In genomic region chr4:16196482-16197393, GRCh38 we compare ENCODE assay signal across 8 cellular contexts. TPM values are rescaled to one million over a fixed set of nuclear protein-coding genes. Genes with fewer than 3 reads are reported as not detected.
DNase-seq lines count a peak whose midpoint lies in the region; ATAC-seq, FAIRE-seq and TF ChIP-seq lines count a peak whose summit lies in the region.

No MANE protein-coding gene starts in this region.

- 25 to 32% methylated on average over 9 of the region's 9 CpGs for WGBS in tibial nerve, 2 donors

- intact Hi-C loops in CD14-positive monocyte (cut with micrococcal nuclease), result loop anchor here in 1 of 2 donors (5.0 kb wide), 1 partner anchor 66 kb away; no protein-coding TSS in a partner anchor

- H3K4me3 ChIP-seq in NB4 (ENCODE audit: low read depth, low read length), result no peak overlapping the region
- no peak overlapping the region for H3K4me3 ChIP-seq in bronchial epithelial cell (ENCODE audit: low read depth, low read length)
- peak overlapping the region in 3 of 4 donors; percentile 2 to 13 (median 3) for H3K4me3 ChIP-seq in tibial nerve

- H3K27me3 Mint-ChIP-seq in CD14-positive monocyte (ENCODE audit: low read depth in 3 of 3), result no peaks in the 10 kb centered on the region

- no peak for DNase-seq in CD14-positive monocyte (ENCODE audit: low spot score)
- peak; percentile 50 for DNase-seq in NB4 (ENCODE audit: low read depth)
- peak; percentile 72 for DNase-seq in bronchial epithelial cell (ENCODE audit: low read depth)
- DNase-seq in left kidney (ENCODE audit: low read depth, low spot score), result peak; percentile 92
- no peak for DNase-seq in tibial nerve (ENCODE audit: low spot score in 2 of 2)
- DNase-seq in KG1 (lab: John Stamatoyannopoulos, UW), result no peak
- no peak for DNase-seq in frontal cortex (ENCODE audit: low spot score in 2 of 2)

- peaks cover 0 to 64% (median 13%) of the 10 kb centered on the region in 4 donors for H3K4me1 ChIP-seq in tibial nerve

- H3K27ac ChIP-seq in tibial nerve, result peak overlapping the region in 3 of 4 donors; percentile 3 to 79 (median 36)

- H3K9me3 Mint-ChIP-seq in CD14-positive monocyte, result no peaks in the 10 kb centered on the region

- TF ChIP-seq POLR2A in NB4 (IDR thresholded peaks at IDR 0.05; ENCODE audit: extremely low read depth, insufficient read length) (no peak), tibial nerve (IDR thresholded peaks at IDR 0.05) (no peak)

- H3K27ac Mint-ChIP-seq in CD14-positive monocyte, result peak overlapping the region; percentile 55 to 88 (median 83)

- H3K4me3 Mint-ChIP-seq in CD14-positive monocyte, result peak overlapping the region; percentile 63 to 85

- no peaks in the 10 kb centered on the region for H3K27me3 ChIP-seq in bronchial epithelial cell (ENCODE audit: control insufficient read depth, insufficient read depth, low read length)
- H3K27me3 ChIP-seq in tibial nerve, result no peaks in the 10 kb centered on the region

- H3K4me1 Mint-ChIP-seq in CD14-positive monocyte, result peaks cover 34% of the 10 kb centered on the region

- peak; percentile 49 for TF ChIP-seq CTCF in CD14-positive monocyte (IDR thresholded peaks at IDR 0.05)
- no peak for TF ChIP-seq CTCF in NB4 (IDR thresholded peaks at IDR 0.05; ENCODE audit: low read depth, low read length)
- peak; percentile 46 for TF ChIP-seq CTCF in bronchial epithelial cell (IDR thresholded peaks at IDR 0.05; ENCODE audit: insufficient read depth, low read length, severe bottlenecking)
- TF ChIP-seq CTCF in tibial nerve (IDR thresholded peaks at IDR 0.05), result peak; percentile 27 to 62 (median 44)

- FAIRE-seq in bronchial epithelial cell (lab: Jason Lieb, UNC) (peak; percentile 23), frontal cortex (lab: Jason Lieb, UNC) (no peak)

- no peaks in the 10 kb centered on the region for H3K36me3 ChIP-seq in bronchial epithelial cell (ENCODE audit: control insufficient read depth, insufficient read depth, low read length)
- H3K36me3 ChIP-seq in tibial nerve, result no peaks in the 10 kb centered on the region

- peak in 1 of 2 donors; percentile 18 for TF ChIP-seq EP300 in tibial nerve (IDR thresholded peaks at IDR 0.05)

- peak; percentile 83 for ATAC-seq in GM21723 (IDR thresholded peaks at IDR 0.05; ENCODE audit: unreplicated experiment)

- H3K9me3 ChIP-seq in tibial nerve, result no peaks in the 10 kb centered on the region

- peaks cover 13 to 27% of the 10 kb centered on the region in 2 donors for H3K36me3 Mint-ChIP-seq in CD14-positive monocyte

RNA-seq across cellular contexts. Expression of gene TAPT1, which starts 29.5 kb away (rescaled TPM):
- polyA plus RNA-seq in CD14-positive monocyte, result 10 to 100 TPM; 15.2 to 16.0 TPM
- total RNA-seq in bronchial epithelial cell, result 11.6 and 15.0 TPM in 2 replicates
- total RNA-seq in tibial nerve, result 10 to 100 TPM; 21.3 to 41.3 (median 37.5) TPM
- 68.5 TPM for total RNA-seq in frontal cortex

Comparison
In these comparisons a context has a peak if more than half of its experiments do, and no peak if none do; other contexts are left out.
1. DNase-seq: peak in NB4 (single experiment), bronchial epithelial cell (single experiment) and left kidney (single experiment); none in CD14-positive monocyte (single experiment), tibial nerve (0 of 2), KG1 (single experiment) and frontal cortex (0 of 2).
2. H3K4me3 ChIP-seq: peak in tibial nerve (3 of 4); none in NB4 (single experiment) and bronchial epithelial cell (single experiment).